Comparison of ENCODE assay signal across 8 cellular contexts in genomic region chrX:55908685-55909212, GRCh38.
DNase-seq lines count a peak whose midpoint lies in the region; ATAC-seq and TF ChIP-seq lines count a peak whose summit lies in the region.

No MANE protein-coding gene starts in this region.

- peak overlapping the region; percentile 85 for H3K4me3 ChIP-seq in HUES64 (ENCODE audit: low read length)
- H3K4me3 ChIP-seq in osteoblast (ENCODE audit: insufficient read depth, low read length): peak overlapping the region; percentile 72

- peak overlapping the region; percentile 79 for H3K27ac Mint-ChIP-seq in Calu3 (ENCODE audit: unreplicated experiment)

- peak overlapping the region; percentile 93 for H2AFZ ChIP-seq in osteoblast (ENCODE audit: low read length)

- TF ChIP-seq CTCF in Calu3 (IDR thresholded peaks at IDR 0.05; ENCODE audit: unreplicated experiment): no peak
- no peak for TF ChIP-seq CTCF in GM20000 (IDR thresholded peaks at IDR 0.05; ENCODE audit: extremely low read depth, missing control alignments)
- no peak for TF ChIP-seq CTCF in osteoblast (IDR thresholded peaks at IDR 0.05; ENCODE audit: extremely low read depth, low read depth, low read length)

- no peaks in the 10 kb centered on the region for H3K27me3 ChIP-seq in HUES64 (ENCODE audit: insufficient read depth, low read length)
- H3K27me3 ChIP-seq in osteoblast (ENCODE audit: insufficient read depth, low read length): no peaks in the 10 kb centered on the region

- H3K36me3 Mint-ChIP-seq in Calu3 (ENCODE audit: insufficient read depth, unreplicated experiment): peaks cover 13% of the 10 kb centered on the region

- H3K27me3 Mint-ChIP-seq in Calu3 (ENCODE audit: unreplicated experiment): no peaks in the 10 kb centered on the region

- H3K27ac ChIP-seq in HUES64 (ENCODE audit: low read depth, low read length): peak overlapping the region; percentile 64
- H3K27ac ChIP-seq in osteoblast (ENCODE audit: low read depth, low read length): no peak overlapping the region

- DNase-seq in Calu3 (peak; percentile 18), GM20000 (ENCODE audit: low spot score) (peak; percentile 14), glomerular visceral epithelial cell (ENCODE audit: extremely low spot score) (peak; percentile 26), osteoblast (ENCODE audit: insufficient read length, low spot score, missing footprints) (no peak), KG1 (lab: John Stamatoyannopoulos, UW) (no peak)
- DNase-seq in activated CD8-positive, alpha-beta memory T cell treated with anti-CD3 and anti-CD28 coated beads, Interleukin-2, amount 50 U/mL, for 48 hours: peak; percentile 50

- no peaks in the 10 kb centered on the region for H3K36me3 ChIP-seq in HUES64 (ENCODE audit: insufficient read depth, low read length)
- no peaks in the 10 kb centered on the region for H3K36me3 ChIP-seq in osteoblast (ENCODE audit: insufficient read depth, low read length)

- H3K79me2 ChIP-seq in osteoblast (ENCODE audit: insufficient read depth, low read length): no peaks in the 10 kb centered on the region

- CTCF ChIA-PET in Calu3 (lab: Charles Lee): interaction anchor here (0.6 to 2.1 kb wide), 6 partner anchors 104 to 1866 kb away, joined by 3 to 15 read pairs (median 3); partner anchors contain the start of gene RRAGB

- H3K4me1 Mint-ChIP-seq in Calu3 (ENCODE audit: low read depth, unreplicated experiment): peaks cover 32% of the 10 kb centered on the region

- no peak for ATAC-seq in HG02840 (IDR thresholded peaks at IDR 0.05; ENCODE audit: low FRiP score, unreplicated experiment)

- no peaks in the 10 kb centered on the region for H4K20me1 ChIP-seq in osteoblast (ENCODE audit: insufficient read depth, low read length)

- intact Hi-C loops in Calu3 (cut with micrococcal nuclease; ENCODE audit: unreplicated experiment): loop anchor here (5.0 kb wide), 2 partner anchors 191 to 344 kb away; partner anchors contain the start of gene RRAGB

- H3K9me3 ChIP-seq in HUES64 (ENCODE audit: insufficient read depth, low read depth, low read length): no peaks in the 10 kb centered on the region
- H3K9me3 ChIP-seq in osteoblast (ENCODE audit: low read depth, low read length): no peaks in the 10 kb centered on the region

- H3K9ac ChIP-seq in HUES64 (ENCODE audit: low read depth, low read length): peak overlapping the region; percentile 69

- H3K4me3 Mint-ChIP-seq in Calu3 (ENCODE audit: low read depth, unreplicated experiment): peak overlapping the region; percentile 78

- BruUV-seq in Calu3 (replicated peaks; lab: Mats Ljungman, UMichigan): no TSS peak

- WGBS in HUES64: 1% methylated on average over 12 of the region's 18 CpGs

- H3K4me2 ChIP-seq in osteoblast (ENCODE audit: insufficient read depth, low read length): peak overlapping the region; percentile 78

- H3K4me1 ChIP-seq in HUES64 (ENCODE audit: insufficient read depth, low read length) (peaks cover 21% of the 10 kb centered on the region; the same call in 1 of the 2 replicates), osteoblast (ENCODE audit: insufficient read depth, low read length) (no peaks in the 10 kb centered on the region)

- H3K9me3 Mint-ChIP-seq in Calu3 (ENCODE audit: low read depth, unreplicated experiment): no peaks in the 10 kb centered on the region

Comparison
In these comparisons a context has a peak if more than half of its experiments do, and no peak if none do; other contexts are left out.
1. DNase-seq: peak in Calu3 (single experiment), GM20000 (single experiment), activated CD8-positive, alpha-beta memory T cell treated with anti-CD3 and anti-CD28 coated beads, Interleukin-2, amount 50 U/mL, for 48 hours (single experiment) and glomerular visceral epithelial cell (single experiment); none in osteoblast (single experiment) and KG1 (single experiment).